1 cellular context compared by ENCODE assay signal in genomic region chr6:42987533-42988451, GRCh38.
TF ChIP-seq lines count a peak whose summit lies in the region.

No MANE protein-coding gene starts in this region.

TF ChIP-seq in K562, 482 proteins besides CTCF, POLR2A, EP300 and RAD21 (continued from another document):
- no peak for TF ChIP-seq PATZ1 (CRISPR knock-in tag; IDR thresholded peaks at IDR 0.05; ENCODE audit: borderline replicate concordance)
- peak; percentile 80 for TF ChIP-seq DACH1 (IDR thresholded peaks at IDR 0.05; ENCODE audit: partially characterized antibody)
- peak; percentile 94 for TF ChIP-seq CEBPB (tag; IDR thresholded peaks at IDR 0.05)
- TF ChIP-seq, protein P1, sequence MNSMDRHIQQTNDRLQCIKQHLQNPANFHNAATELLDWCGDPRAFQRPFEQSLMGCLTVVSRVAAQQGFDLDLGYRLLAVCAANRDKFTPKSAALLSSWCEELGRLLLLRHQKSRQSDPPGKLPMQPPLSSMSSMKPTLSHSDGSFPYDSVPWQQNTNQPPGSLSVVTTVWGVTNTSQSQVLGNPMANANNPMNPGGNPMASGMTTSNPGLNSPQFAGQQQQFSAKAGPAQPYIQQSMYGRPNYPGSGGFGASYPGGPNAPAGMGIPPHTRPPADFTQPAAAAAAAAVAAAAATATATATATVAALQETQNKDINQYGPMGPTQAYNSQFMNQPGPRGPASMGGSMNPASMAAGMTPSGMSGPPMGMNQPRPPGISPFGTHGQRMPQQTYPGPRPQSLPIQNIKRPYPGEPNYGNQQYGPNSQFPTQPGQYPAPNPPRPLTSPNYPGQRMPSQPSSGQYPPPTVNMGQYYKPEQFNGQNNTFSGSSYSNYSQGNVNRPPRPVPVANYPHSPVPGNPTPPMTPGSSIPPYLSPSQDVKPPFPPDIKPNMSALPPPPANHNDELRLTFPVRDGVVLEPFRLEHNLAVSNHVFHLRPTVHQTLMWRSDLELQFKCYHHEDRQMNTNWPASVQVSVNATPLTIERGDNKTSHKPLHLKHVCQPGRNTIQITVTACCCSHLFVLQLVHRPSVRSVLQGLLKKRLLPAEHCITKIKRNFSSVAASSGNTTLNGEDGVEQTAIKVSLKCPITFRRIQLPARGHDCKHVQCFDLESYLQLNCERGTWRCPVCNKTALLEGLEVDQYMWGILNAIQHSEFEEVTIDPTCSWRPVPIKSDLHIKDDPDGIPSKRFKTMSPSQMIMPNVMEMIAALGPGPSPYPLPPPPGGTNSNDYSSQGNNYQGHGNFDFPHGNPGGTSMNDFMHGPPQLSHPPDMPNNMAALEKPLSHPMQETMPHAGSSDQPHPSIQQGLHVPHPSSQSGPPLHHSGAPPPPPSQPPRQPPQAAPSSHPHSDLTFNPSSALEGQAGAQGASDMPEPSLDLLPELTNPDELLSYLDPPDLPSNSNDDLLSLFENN (IDR thresholded peaks at IDR 0.05; ENCODE audit: low read depth in 2 of 2, low read length in 2 of 2): no peak
- no peak for TF ChIP-seq ZNF280B (CRISPR knock-in tag; IDR thresholded peaks at IDR 0.05)
- no peak for TF ChIP-seq KDM5B (IDR thresholded peaks at IDR 0.05; ENCODE audit: insufficient replicate concordance, low read depth, low read length)
- TF ChIP-seq EGR1 (conservative IDR thresholded peaks at IDR 0.05): peak; percentile 60
- TF ChIP-seq JUND (IDR thresholded peaks at IDR 0.05; ENCODE audit: borderline replicate concordance, low read depth, low read length): 0 out of 2 replicates have a peak, but pooled peaks have one; percentile 2
- peak; percentile 35; the same call in 1 of the 3 replicates for TF ChIP-seq JUND (tag; IDR thresholded peaks at IDR 0.05; ENCODE audit: borderline replicate concordance, low read depth, low read length)
- no peak for TF ChIP-seq MAFK (IDR thresholded peaks at IDR 0.05; ENCODE audit: low read length)
- no peak for TF ChIP-seq SP1 (CRISPR knock-in tag; IDR thresholded peaks at IDR 0.05)
- peak; percentile 55; the same call in 1 of the 2 replicates for TF ChIP-seq NR2C2 (CRISPR knock-in tag; IDR thresholded peaks at IDR 0.05)
- TF ChIP-seq NR2C2 (tag; IDR thresholded peaks at IDR 0.05): no peak
- TF ChIP-seq, protein P2, sequence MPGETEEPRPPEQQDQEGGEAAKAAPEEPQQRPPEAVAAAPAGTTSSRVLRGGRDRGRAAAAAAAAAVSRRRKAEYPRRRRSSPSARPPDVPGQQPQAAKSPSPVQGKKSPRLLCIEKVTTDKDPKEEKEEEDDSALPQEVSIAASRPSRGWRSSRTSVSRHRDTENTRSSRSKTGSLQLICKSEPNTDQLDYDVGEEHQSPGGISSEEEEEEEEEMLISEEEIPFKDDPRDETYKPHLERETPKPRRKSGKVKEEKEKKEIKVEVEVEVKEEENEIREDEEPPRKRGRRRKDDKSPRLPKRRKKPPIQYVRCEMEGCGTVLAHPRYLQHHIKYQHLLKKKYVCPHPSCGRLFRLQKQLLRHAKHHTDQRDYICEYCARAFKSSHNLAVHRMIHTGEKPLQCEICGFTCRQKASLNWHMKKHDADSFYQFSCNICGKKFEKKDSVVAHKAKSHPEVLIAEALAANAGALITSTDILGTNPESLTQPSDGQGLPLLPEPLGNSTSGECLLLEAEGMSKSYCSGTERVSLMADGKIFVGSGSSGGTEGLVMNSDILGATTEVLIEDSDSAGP (CRISPR knock-in tag; IDR thresholded peaks at IDR 0.05): no peak
